Comparison of ENCODE assay signal across 8 cellular contexts in the genomic region with DNA sequence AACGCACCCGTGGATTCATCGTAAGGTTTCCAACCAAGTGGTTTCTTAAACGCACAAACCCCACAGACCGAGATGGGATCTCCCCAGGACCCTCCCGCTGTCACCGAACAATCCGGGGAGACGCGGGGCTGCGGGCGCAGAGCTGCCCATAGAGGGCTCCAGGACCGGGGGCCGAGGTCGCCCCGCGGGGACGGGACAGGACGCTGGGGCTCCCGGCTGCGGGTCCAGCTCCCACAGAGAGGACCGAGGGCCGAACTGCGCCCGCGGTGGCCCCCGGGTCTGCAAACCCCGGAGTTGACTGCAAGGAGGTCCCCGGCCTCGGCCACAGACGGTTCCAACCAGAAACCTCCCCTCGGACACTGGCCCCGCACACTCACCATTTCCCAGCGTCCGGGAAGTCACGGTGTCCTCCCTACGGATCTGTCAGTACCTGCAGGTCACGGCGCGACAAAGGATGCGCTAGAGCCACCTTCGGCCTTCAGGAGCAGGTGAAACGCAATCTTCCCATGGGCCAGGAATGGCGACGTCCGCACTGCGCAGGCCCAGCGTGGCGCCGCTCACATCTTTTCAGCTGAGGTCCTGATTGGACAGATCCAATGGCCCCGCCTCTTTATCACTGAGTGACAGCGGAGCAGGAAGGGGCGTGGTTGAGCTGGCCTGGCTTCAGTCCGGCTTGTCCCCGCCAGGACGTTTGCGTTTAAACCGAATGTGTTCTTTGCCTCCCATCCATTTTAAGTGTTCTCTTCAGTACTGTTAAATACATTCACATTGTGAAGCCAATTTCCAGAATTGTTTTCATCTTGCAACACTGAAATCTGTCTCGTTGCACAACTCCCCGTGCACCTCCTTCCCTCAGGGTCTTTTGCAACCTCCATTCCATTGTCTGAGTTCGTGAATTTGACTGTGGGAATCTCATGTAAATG. TPM values are rescaled to one million over a fixed set of nuclear protein-coding genes. Genes with fewer than 3 reads are reported as not detected.
DNase-seq lines count a peak whose midpoint lies in the region; TF ChIP-seq lines count a peak whose summit lies in the region.

A gene (minus strand): TSS at position 534 of the 923 bp plus-strand sequence. CDS start 154 bp downstream, at position 380.

- H3K9ac ChIP-seq in MM.1S (ENCODE audit: low read length) (peak within 1 kb of the TSS; percentile 3; the same call in 1 of the 2 replicates), SK-N-MC (ENCODE audit: insufficient read length) (peak within 1 kb of the TSS; percentile 86)

- H4K20me1 ChIP-seq in MM.1S (ENCODE audit: insufficient read depth, low read length), result no peaks in the 10 kb centered on the region

- H3K27me3 Mint-ChIP-seq in activated naive CD4-positive, alpha-beta T cell treated with anti-CD3 and anti-CD28 coated beads, Interleukin-2, amount 50 U/mL, for 24 hours, result no peaks in the 10 kb centered on the region

- peak within 1 kb of the TSS; percentile 37; the same call in 1 of the 2 replicates for H3K4me2 ChIP-seq in MM.1S (ENCODE audit: low read depth, low read length)

- H3K79me2 ChIP-seq in MM.1S (ENCODE audit: low read length), result no peaks in the 10 kb centered on the region

- TF ChIP-seq CTCF in MM.1S (IDR thresholded peaks at IDR 0.05; ENCODE audit: low read length), result no peak

- peak within 1 kb of the TSS; percentile 66 for H2AFZ ChIP-seq in MM.1S (ENCODE audit: low read length)

- H3K36me3 ChIP-seq in MM.1S (replicated peaks; ENCODE audit: insufficient read depth, low read length) (no peaks in the 10 kb centered on the region), SK-N-MC (ENCODE audit: insufficient read depth, low read length) (peaks cover 34% of the 10 kb centered on the region)

- H3K27me3 ChIP-seq in MM.1S (replicated peaks; ENCODE audit: insufficient read depth, low read length), result no peaks in the 10 kb centered on the region

- H3K4me3 ChIP-seq in MM.1S (ENCODE audit: low read length) (peak within 1 kb of the TSS; percentile 60), SK-N-MC (peak within 1 kb of the TSS; percentile 90)

- H3F3A ChIP-seq in MM.1S (ENCODE audit: insufficient read depth, low read length), result no peaks in the 10 kb centered on the region

- peak; percentile 99 for DNase-seq in GM03348 (ENCODE audit: low spot score)
- DNase-seq in HCEC 1CT, result peak; percentile 88
- DNase-seq in MM.1S, result peak; percentile 87
- peak; percentile 68 for DNase-seq in SK-N-MC (ENCODE audit: low read depth, low spot score)
- DNase-seq in glomerular visceral epithelial cell (ENCODE audit: extremely low spot score), result peak; percentile 92
- DNase-seq in occipital lobe (lab: John Stamatoyannopoulos, UW), result peak; percentile 86

- no peaks in the 10 kb centered on the region for H3K4me1 ChIP-seq in MM.1S (ENCODE audit: low read length)

- no peaks in the 10 kb centered on the region for H3K9me3 Mint-ChIP-seq in activated naive CD4-positive, alpha-beta T cell treated with anti-CD3 and anti-CD28 coated beads, Interleukin-2, amount 50 U/mL, for 24 hours

- no peaks in the 10 kb centered on the region for H3K9me2 ChIP-seq in MM.1S (replicated peaks; ENCODE audit: insufficient read depth, low read length)

- H3K27ac ChIP-seq in MM.1S (ENCODE audit: low read length) (no peak within 1 kb of the TSS), SK-N-MC (no peak within 1 kb of the TSS), temporal lobe (ENCODE audit: low read depth, low read length) (peak within 1 kb of the TSS; percentile 66)

- H3K9me3 ChIP-seq in MM.1S (replicated peaks; ENCODE audit: insufficient read depth, low read length) (no peaks in the 10 kb centered on the region), SK-N-MC (ENCODE audit: low read depth, low read length) (no peaks in the 10 kb centered on the region)

- peak within 1 kb of the TSS; percentile 100 for H3K4me3 Mint-ChIP-seq in activated naive CD4-positive, alpha-beta T cell treated with anti-CD3 and anti-CD28 coated beads, Interleukin-2, amount 50 U/mL, for 24 hours

- peaks cover 27% of the 10 kb centered on the region for H3K36me3 Mint-ChIP-seq in activated naive CD4-positive, alpha-beta T cell treated with anti-CD3 and anti-CD28 coated beads, Interleukin-2, amount 50 U/mL, for 24 hours

- peaks cover 21% of the 10 kb centered on the region for H3K4me1 Mint-ChIP-seq in activated naive CD4-positive, alpha-beta T cell treated with anti-CD3 and anti-CD28 coated beads, Interleukin-2, amount 50 U/mL, for 24 hours

- peak within 1 kb of the TSS; percentile 96 for H3K27ac Mint-ChIP-seq in activated naive CD4-positive, alpha-beta T cell treated with anti-CD3 and anti-CD28 coated beads, Interleukin-2, amount 50 U/mL, for 24 hours

RNA-seq across cellular contexts. Expression of the gene that starts here (rescaled TPM):
- 30.3 TPM for total RNA-seq in occipital lobe
- 24.1 TPM for total RNA-seq in temporal lobe
